ENCODE assay signal across 10 cellular contexts in genomic region chr11:69997352-69997751, GRCh38.
"Had no signal": no experiment of that assay in that cellular context is flagged by ENCODE, and none has a peak within 500 bp of the region (broad histone marks: within the 10 kb centered on the region; RNA-seq: fewer than 3 reads in every experiment).

No MANE protein-coding gene starts in this region.

- H3K4me2 ChIP-seq: KMS-11 had no signal

- H3K27ac ChIP-seq: GM23248, KMS-11 had no signal

- DNase-seq: GM23248, GOT3, H9, HCEC 1CT, HFFc6, IMR-90, KBM-7 had no signal

- H3K4me3 ChIP-seq: GM23248 had no signal

- H3K9ac ChIP-seq: GM23248, KMS-11 had no signal

- FAIRE-seq: H54, HTR-8/SVneo had no signal

- H3K27ac Mint-ChIP-seq: H9, HFFc6 had no signal

- H3K4me3 Mint-ChIP-seq: H9, HFFc6 had no signal

- H2AFZ ChIP-seq: GM23248 had no signal
